ENCODE assay signal across 8 cellular contexts in the genomic region with DNA sequence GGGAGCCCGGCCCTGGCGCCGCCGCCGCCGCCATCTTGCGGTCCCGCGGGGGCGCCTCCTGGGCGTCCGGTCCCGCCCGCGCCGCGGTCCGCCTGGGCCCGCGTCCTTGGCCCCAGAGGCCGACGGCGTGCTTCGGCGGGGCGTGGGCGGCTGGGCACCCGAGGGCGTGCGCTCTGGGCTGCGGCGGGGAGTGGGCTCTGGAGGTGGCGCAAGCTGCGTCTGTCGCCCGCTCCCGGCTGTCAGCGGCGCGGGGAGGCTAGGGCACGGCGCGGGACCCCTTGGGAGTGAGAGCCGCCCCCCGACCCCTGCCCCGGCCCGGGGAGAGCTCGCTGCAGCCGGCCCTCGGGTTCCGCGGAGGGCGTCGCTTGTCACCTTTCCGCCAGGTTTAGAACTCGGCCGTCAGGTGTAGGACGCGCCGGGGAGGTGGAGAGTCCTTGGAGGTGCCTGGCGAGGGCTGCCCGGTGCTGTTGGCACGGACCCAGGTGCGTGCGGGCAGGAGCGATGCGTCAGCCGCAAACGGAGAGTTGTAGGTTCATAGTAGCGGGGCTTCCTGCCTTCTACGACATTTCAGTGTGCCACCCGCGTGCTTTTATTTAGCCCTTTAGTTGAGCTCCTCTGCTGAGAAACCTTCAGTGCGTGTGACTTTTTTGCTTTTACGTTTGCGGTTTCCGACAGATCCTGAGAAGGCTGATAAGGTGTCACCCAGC. TPM values are rescaled to one million over a fixed set of nuclear protein-coding genes. Genes with fewer than 3 reads are reported as not detected.
DNase-seq lines count a peak whose midpoint lies in the region; ATAC-seq and TF ChIP-seq lines count a peak whose summit lies in the region.

No MANE protein-coding gene starts in this region.

- peak overlapping the region; percentile 86 for H4K12ac ChIP-seq in trophoblast cell (ENCODE audit: low read depth, low read length)

- H3K79me2 ChIP-seq in trophoblast cell (ENCODE audit: control insufficient read depth, insufficient read depth, low read length, poor library complexity) = peaks cover 21% of the 10 kb centered on the region

- H3K9me3 Mint-ChIP-seq in activated naive CD4-positive, alpha-beta T cell treated with anti-CD3 and anti-CD28 coated beads for 36 hours = no peaks in the 10 kb centered on the region

- H2BK5ac ChIP-seq in trophoblast cell (ENCODE audit: low read depth, low read length, poor library complexity) = peak overlapping the region; percentile 94

- no peak for TF ChIP-seq CTCF in transverse colon (IDR thresholded peaks at IDR 0.05)

- H2BK120ac ChIP-seq in trophoblast cell (ENCODE audit: insufficient read depth, low read length, poor library complexity) = peak overlapping the region; percentile 95

- H2AFZ ChIP-seq in trophoblast cell (ENCODE audit: insufficient read depth, low read length, poor library complexity) = peak overlapping the region; percentile 77

- no peaks in the 10 kb centered on the region for H3K27me3 ChIP-seq in trophoblast cell (ENCODE audit: insufficient read depth, low read length)
- no peaks in the 10 kb centered on the region for H3K27me3 ChIP-seq in transverse colon

- peak overlapping the region; percentile 96 for H4K91ac ChIP-seq in trophoblast cell (ENCODE audit: low read depth, low read length)

- peak overlapping the region; percentile 86 for H3K9ac ChIP-seq in trophoblast cell (ENCODE audit: low read length)

- peak overlapping the region; percentile 100 for H3K14ac ChIP-seq in trophoblast cell (ENCODE audit: low read length)

- in situ Hi-C loops in SK-MEL-5 (cut with HindIII; ENCODE audit: low pct_unique_long_range_greater_than_20kb, low sequenced_read_pairs) = no loop called here
- in situ Hi-C loops in transverse colon (cut with MboI; ENCODE audit: low pct_ligation_motif_present in 1 of 4, low pct_unique_long_range_greater_than_20kb in 1 of 4, low sequenced_read_pairs in 3 of 4) = loop anchor here in 1 of 4 donors (25.0 kb wide), 1 partner anchor 302 kb away; a partner anchor contains a TSS

- peak overlapping the region; percentile 100 for H3K4ac ChIP-seq in trophoblast cell (ENCODE audit: low read depth, low read length)

- H3K27me3 Mint-ChIP-seq in activated naive CD4-positive, alpha-beta T cell treated with anti-CD3 and anti-CD28 coated beads for 36 hours (ENCODE audit: low read depth) = no peaks in the 10 kb centered on the region

- ATAC-seq in GM21367 (IDR thresholded peaks at IDR 0.05; ENCODE audit: unreplicated experiment) = peak; percentile 21
- peak; percentile 24 for ATAC-seq in Right ventricle myocardium inferior

- peaks cover 6% of the 10 kb centered on the region in 2 experiments for H3K4me1 ChIP-seq in trophoblast cell (ENCODE audit: control insufficient read depth in 1 of 2, insufficient read depth in 2 of 2, low read length in 2 of 2)
- H3K4me1 ChIP-seq in transverse colon = peaks cover 12 to 49% (median 41%) of the 10 kb centered on the region in 4 donors

- CTCF ChIA-PET in activated naive CD4-positive, alpha-beta T cell treated with anti-CD3 and anti-CD28 coated beads for 36 hours (lab: Charles Lee) = interaction anchor here (0.6 to 0.7 kb wide), 2 partner anchors 192 to 296 kb away, joined by 3 to 4 read pairs; no protein-coding TSS in a partner anchor

- peak overlapping the region; percentile 96 for H3K4me3 ChIP-seq in trophoblast cell (ENCODE audit: low read depth, low read length)
- peak overlapping the region; percentile 80 to 97 (median 92) for H3K4me3 ChIP-seq in transverse colon

- DNase-seq in COLO668 (lab: John Stamatoyannopoulos, UW; ENCODE audit: unreplicated experiment) (peak; percentile 82), HUDEP-2 (lab: John Stamatoyannopoulos, UW; ENCODE audit: unreplicated experiment in 76 of 76) (peak in 68 of 76 experiments; percentile 2 to 86 (median 42)), SK-MEL-5 (ENCODE audit: low read depth, low spot score) (peak; percentile 71), Right ventricle myocardium inferior (ENCODE audit: missing footprints) (peak; percentile 89), trophoblast cell (peak; percentile 55 to 76), transverse colon (peak; percentile 88)
- DNase-seq in activated naive CD4-positive, alpha-beta T cell treated with anti-CD3 and anti-CD28 coated beads for 36 hours = peak; percentile 87

- WGBS in trophoblast cell (ENCODE audit: extremely low coverage, insufficient coverage, insufficient read length) = no CpG with 5 or more reads among the region's 77 CpGs
- 0% methylated on average over 37 of the region's 77 CpGs; no CpG with 5 or more reads in 1 of the 2 donors for WGBS in transverse colon (ENCODE audit: low coverage in 1 of 2), 2 donors

- H3K4me2 ChIP-seq in trophoblast cell (ENCODE audit: low read length) = peak overlapping the region; percentile 60

- H3K36me3 ChIP-seq in trophoblast cell (ENCODE audit: control insufficient read depth in 1 of 2, insufficient read depth in 2 of 2, low read length in 2 of 2) (no peaks in the 10 kb centered on the region), transverse colon (no peaks in the 10 kb centered on the region)

- H3K36me3 Mint-ChIP-seq in activated naive CD4-positive, alpha-beta T cell treated with anti-CD3 and anti-CD28 coated beads for 36 hours (ENCODE audit: low read depth) = no peaks in the 10 kb centered on the region

- TF ChIP-seq EP300 in transverse colon (IDR thresholded peaks at IDR 0.05; ENCODE audit: low read depth) = no peak

- peak; percentile 66 for TF ChIP-seq POLR2A in transverse colon (IDR thresholded peaks at IDR 0.05)

- H2BK12ac ChIP-seq in trophoblast cell (ENCODE audit: low read length) = peak overlapping the region; percentile 50

- H3K9me3 ChIP-seq in trophoblast cell (ENCODE audit: insufficient read depth, low read depth, low read length) (no peaks in the 10 kb centered on the region), transverse colon (no peaks in the 10 kb centered on the region)

- peaks cover 25% of the 10 kb centered on the region for H3K4me1 Mint-ChIP-seq in activated naive CD4-positive, alpha-beta T cell treated with anti-CD3 and anti-CD28 coated beads for 36 hours (ENCODE audit: low read depth)

- H2AK5ac ChIP-seq in trophoblast cell (ENCODE audit: low read length) = peak overlapping the region; percentile 100

- peaks cover 14% of the 10 kb centered on the region for H3K79me1 ChIP-seq in trophoblast cell (ENCODE audit: low read length)

- H3K23ac ChIP-seq in trophoblast cell (ENCODE audit: low read length) = no peak overlapping the region

- intact Hi-C loops in activated naive CD4-positive, alpha-beta T cell treated with anti-CD3 and anti-CD28 coated beads for 36 hours (cut with micrococcal nuclease) = loop anchor here (1.0 to 5.0 kb wide), 6 partner anchors 36 to 1938 kb away; a partner anchor contains a TSS
- intact Hi-C loops in Right ventricle myocardium inferior (cut with DNase I) = loop anchor here (2.0 to 10.0 kb wide), 4 partner anchors 38 to 300 kb away; a partner anchor contains a TSS
- intact Hi-C loops in transverse colon (cut with DNase I; ENCODE audit: low total_unique reads) = loop anchor here (10.0 kb wide), 1 partner anchor 60 kb away; no protein-coding TSS in a partner anchor

- H4K8ac ChIP-seq in trophoblast cell (ENCODE audit: low read depth, low read length) = peak overlapping the region; percentile 81

- peak overlapping the region; percentile 89 for H3K27ac Mint-ChIP-seq in activated naive CD4-positive, alpha-beta T cell treated with anti-CD3 and anti-CD28 coated beads for 36 hours

- peak overlapping the region; percentile 90 for H3K27ac ChIP-seq in trophoblast cell (ENCODE audit: low read depth, low read length)
- H3K27ac ChIP-seq in transverse colon = peak overlapping the region; percentile 99 to 100 (median 99)

- peak overlapping the region; percentile 94 for H3K18ac ChIP-seq in trophoblast cell (ENCODE audit: low read length)

- peak overlapping the region; percentile 81 for H3K4me3 Mint-ChIP-seq in activated naive CD4-positive, alpha-beta T cell treated with anti-CD3 and anti-CD28 coated beads for 36 hours

RNA-seq across cellular contexts. Expression of a gene that starts 0.9 kb away (rescaled TPM):
- 329 and 333 TPM in 2 replicates for total RNA-seq in SK-MEL-5 (2014; rRNA removed; shearing (Covaris generic))
- polyA plus RNA-seq in SK-MEL-5 (2015; cell fraction: cytosol; rRNA removed) = 186 and 227 TPM in 2 replicates
- polyA plus RNA-seq in SK-MEL-5 (2015; cell fraction: nucleus; rRNA removed) = 53.8 and 54.1 TPM in 2 replicates
- total RNA-seq in activated naive CD4-positive, alpha-beta T cell treated with anti-CD3 and anti-CD28 coated beads for 36 hours = 100 to 1,000 TPM; 150 to 159 TPM
- total RNA-seq in Right ventricle myocardium inferior = 203 TPM
- 181 and 185 TPM in 2 replicates for polyA plus RNA-seq in trophoblast cell (2013)
- 100 to 1,000 TPM; 110 to 322 (median 213) TPM for total RNA-seq in transverse colon

RNA-seq across cellular contexts. Expression of a gene that starts 29.0 kb away (rescaled TPM):
- total RNA-seq in SK-MEL-5 (2014; rRNA removed; shearing (Covaris generic)) = not detected in 2 replicates
- not detected in 2 replicates for polyA plus RNA-seq in SK-MEL-5 (2015; cell fraction: cytosol; rRNA removed)
- not detected in 2 replicates for polyA plus RNA-seq in SK-MEL-5 (2015; cell fraction: nucleus; rRNA removed)
- total RNA-seq in activated naive CD4-positive, alpha-beta T cell treated with anti-CD3 and anti-CD28 coated beads for 36 hours = not detected
- total RNA-seq in Right ventricle myocardium inferior (not detected), transverse colon (under 1 TPM in 1 of 4 donors, not detected in 3; 0.27 TPM)
- polyA plus RNA-seq in trophoblast cell (2013) = 1.1 and 1.4 TPM in 2 replicates

Comparison
In these comparisons a context has a peak if more than half of its experiments do, and no peak if none do; other contexts are left out.
1. Peak in every context shown above with its lines: DNase-seq, ATAC-seq, H3K4me3 ChIP-seq and H3K27ac ChIP-seq.